13 cellular contexts compared by ENCODE assay signal in genomic region chr1:38929476-38929875, GRCh38. TPM values are rescaled to one million over a fixed set of nuclear protein-coding genes. Genes with fewer than 3 reads are reported as not detected.
DNase-seq lines count a peak whose midpoint lies in the region; ATAC-seq and TF ChIP-seq lines count a peak whose summit lies in the region.
"Had no signal": no experiment of that assay in that cellular context is flagged by ENCODE, and none has a peak within 500 bp of the region (broad histone marks: within the 10 kb centered on the region; RNA-seq: fewer than 3 reads in every experiment).

No MANE protein-coding gene starts in this region.

- no peak overlapping the region for H3K4me3 Mint-ChIP-seq in WTC11
- no peak overlapping the region for H3K4me3 Mint-ChIP-seq in CD4-positive, alpha-beta memory T cell

- H3K27ac ChIP-seq in CD4-positive, alpha-beta memory T cell (ENCODE audit: low read depth, low read length) = no peak overlapping the region
- H3K27ac ChIP-seq: HL-60 had no signal

- H3K9me3 Mint-ChIP-seq in WTC11 = no peaks in the 10 kb centered on the region
- H3K9me3 Mint-ChIP-seq in CD4-positive, alpha-beta memory T cell = no peaks in the 10 kb centered on the region

- no peak overlapping the region; the same call in 1 of the 2 replicates for H3K27ac Mint-ChIP-seq in WTC11
- H3K27ac Mint-ChIP-seq in CD4-positive, alpha-beta memory T cell = peak overlapping the region in 3 of 7 donors; percentile 3 to 80 (median 56)

- TF ChIP-seq CTCF in WTC11 (IDR thresholded peaks at IDR 0.05) = no peak

- DNase-seq in AG08396 (ENCODE audit: low spot score) (peak; percentile 33), HT-29 (ENCODE audit: low spot score) (peak; percentile 32), WTC11 (ENCODE audit: low spot score) (no peak), iris pigment epithelial cell (ENCODE audit: low read depth) (peak; percentile 19), left lobe of liver (ENCODE audit: low spot score) (no peak), HCEC 1CT (no peak)
- no peak for DNase-seq in CD4-positive, alpha-beta memory T cell
- DNase-seq: activated gamma-delta T cell treated with Interleukin-2 at 50 U/mL for 16 hours, AML-193 had no signal

- ATAC-seq in WTC11 (peak; percentile 87), GM19455 (IDR thresholded peaks at IDR 0.05; ENCODE audit: unreplicated experiment) (no peak), left lobe of liver (no peak)

- POLR2A ChIA-PET in WTC11 (lab: Charles Lee) = interaction anchor here (0.6 kb wide), 1 partner anchor 59 kb away, joined by 6 read pairs; no protein-coding TSS in a partner anchor
- POLR2A ChIA-PET in CD4-positive, alpha-beta memory T cell (lab: Charles Lee; ENCODE audit: partially characterized antibody) = no interaction called here

- H3K4me1 Mint-ChIP-seq in WTC11 = peaks cover 5% of the 10 kb centered on the region
- peaks cover 0 to 5% (median under 1%) of the 10 kb centered on the region in 4 donors for H3K4me1 Mint-ChIP-seq in CD4-positive, alpha-beta memory T cell

- no peaks in the 10 kb centered on the region for H3K27me3 ChIP-seq in CD4-positive, alpha-beta memory T cell (ENCODE audit: insufficient read depth, low read length)
- H3K27me3 ChIP-seq: heart right ventricle had no signal

- no peaks in the 10 kb centered on the region for H3K4me1 ChIP-seq in CD4-positive, alpha-beta memory T cell (ENCODE audit: insufficient read depth, low read length)
- H3K4me1 ChIP-seq: heart right ventricle had no signal

- H3K36me3 ChIP-seq in CD4-positive, alpha-beta memory T cell (ENCODE audit: insufficient read depth, low read length) = no peaks in the 10 kb centered on the region
- H3K36me3 ChIP-seq: heart right ventricle had no signal

- intact Hi-C loops in CD4-positive, alpha-beta memory T cell (cut with micrococcal nuclease) = no loop called here

- H3K9me3 ChIP-seq in CD4-positive, alpha-beta memory T cell (ENCODE audit: control insufficient read depth in 1 of 2, low read length in 2 of 2) = no peaks in the 10 kb centered on the region
- H3K9me3 ChIP-seq: heart right ventricle had no signal

- CTCF ChIA-PET in WTC11 (lab: Charles Lee) = interaction anchor here (1.2 to 1.4 kb wide), 2 partner anchors 35 to 163 kb away, joined by 3 read pairs; no protein-coding TSS in a partner anchor
- CTCF ChIA-PET in CD4-positive, alpha-beta memory T cell (lab: Charles Lee; ENCODE audit: partially characterized antibody) = interaction anchor here (0.8 kb wide), 1 partner anchor 37 kb away, joined by 3 read pairs; no protein-coding TSS in a partner anchor

- no peaks in the 10 kb centered on the region for H3K36me3 Mint-ChIP-seq in WTC11
- no peaks in the 10 kb centered on the region for H3K36me3 Mint-ChIP-seq in CD4-positive, alpha-beta memory T cell

- H3K4me3 ChIP-seq in CD4-positive, alpha-beta memory T cell (ENCODE audit: low read length in 2 of 2) = no peak overlapping the region
- H3K4me3 ChIP-seq: heart right ventricle had no signal

- no peaks in the 10 kb centered on the region for H3K27me3 Mint-ChIP-seq in WTC11 (ENCODE audit: low read depth)
- peaks cover 2 to 3% of the 10 kb centered on the region in 2 donors for H3K27me3 Mint-ChIP-seq in CD4-positive, alpha-beta memory T cell

TF ChIP-seq in WTC11, 78 proteins besides CTCF, POLR2A, EP300 and RAD21 (continues in another document):
- TF ChIP-seq, protein P1, sequence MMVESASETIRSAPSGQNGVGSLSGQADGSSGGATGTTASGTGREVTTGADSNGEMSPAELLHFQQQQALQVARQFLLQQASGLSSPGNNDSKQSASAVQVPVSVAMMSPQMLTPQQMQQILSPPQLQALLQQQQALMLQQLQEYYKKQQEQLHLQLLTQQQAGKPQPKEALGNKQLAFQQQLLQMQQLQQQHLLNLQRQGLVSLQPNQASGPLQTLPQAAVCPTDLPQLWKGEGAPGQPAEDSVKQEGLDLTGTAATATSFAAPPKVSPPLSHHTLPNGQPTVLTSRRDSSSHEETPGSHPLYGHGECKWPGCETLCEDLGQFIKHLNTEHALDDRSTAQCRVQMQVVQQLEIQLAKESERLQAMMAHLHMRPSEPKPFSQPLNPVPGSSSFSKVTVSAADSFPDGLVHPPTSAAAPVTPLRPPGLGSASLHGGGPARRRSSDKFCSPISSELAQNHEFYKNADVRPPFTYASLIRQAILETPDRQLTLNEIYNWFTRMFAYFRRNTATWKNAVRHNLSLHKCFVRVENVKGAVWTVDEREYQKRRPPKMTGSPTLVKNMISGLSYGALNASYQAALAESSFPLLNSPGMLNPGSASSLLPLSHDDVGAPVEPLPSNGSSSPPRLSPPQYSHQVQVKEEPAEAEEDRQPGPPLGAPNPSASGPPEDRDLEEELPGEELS (CRISPR knock-in tag; IDR thresholded peaks at IDR 0.05) = no peak
- TF ChIP-seq ETV6 (CRISPR knock-in tag; IDR thresholded peaks at IDR 0.05) (no peak), GTF2I (CRISPR knock-in tag; conservative IDR thresholded peaks at IDR 0.05) (no peak), ERG (CRISPR knock-in tag; IDR thresholded peaks at IDR 0.05) (no peak), NFE2L1 (CRISPR knock-in tag; IDR thresholded peaks at IDR 0.05) (no peak), AFF4 (CRISPR knock-in tag; IDR thresholded peaks at IDR 0.05; ENCODE audit: borderline replicate concordance) (no peak), FOXJ3 (CRISPR knock-in tag; IDR thresholded peaks at IDR 0.05; ENCODE audit: borderline replicate concordance) (no peak), ZNF121 (CRISPR knock-in tag; IDR thresholded peaks at IDR 0.05) (no peak), NR3C1 (CRISPR knock-in tag; conservative IDR thresholded peaks at IDR 0.05; ENCODE audit: low read depth) (no peak)
- TF ChIP-seq, protein P2, sequence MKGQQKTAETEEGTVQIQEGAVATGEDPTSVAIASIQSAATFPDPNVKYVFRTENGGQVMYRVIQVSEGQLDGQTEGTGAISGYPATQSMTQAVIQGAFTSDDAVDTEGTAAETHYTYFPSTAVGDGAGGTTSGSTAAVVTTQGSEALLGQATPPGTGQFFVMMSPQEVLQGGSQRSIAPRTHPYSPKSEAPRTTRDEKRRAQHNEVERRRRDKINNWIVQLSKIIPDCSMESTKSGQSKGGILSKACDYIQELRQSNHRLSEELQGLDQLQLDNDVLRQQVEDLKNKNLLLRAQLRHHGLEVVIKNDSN (CRISPR knock-in tag; IDR thresholded peaks at IDR 0.05) = no peak
- TF ChIP-seq, protein P3, sequence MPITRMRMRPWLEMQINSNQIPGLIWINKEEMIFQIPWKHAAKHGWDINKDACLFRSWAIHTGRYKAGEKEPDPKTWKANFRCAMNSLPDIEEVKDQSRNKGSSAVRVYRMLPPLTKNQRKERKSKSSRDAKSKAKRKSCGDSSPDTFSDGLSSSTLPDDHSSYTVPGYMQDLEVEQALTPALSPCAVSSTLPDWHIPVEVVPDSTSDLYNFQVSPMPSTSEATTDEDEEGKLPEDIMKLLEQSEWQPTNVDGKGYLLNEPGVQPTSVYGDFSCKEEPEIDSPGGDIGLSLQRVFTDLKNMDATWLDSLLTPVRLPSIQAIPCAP (CRISPR knock-in tag; IDR thresholded peaks at IDR 0.05) = no peak

RNA-seq across cellular contexts. Expression of gene RHBDL2, which starts 12.2 kb away (rescaled TPM):
- 8.5 and 12.3 TPM in 2 replicates for total RNA-seq in HT-29 (2014; rRNA removed; shearing (Covaris generic))
- total RNA-seq in WTC11 (2021) = 0.26 to 0.30 TPM (median 0.27 TPM) in 3 replicates
- not detected for total RNA-seq in CD4-positive, alpha-beta memory T cell
- polyA plus RNA-seq in CD4-positive, alpha-beta memory T cell = not detected
- total RNA-seq in left lobe of liver = not detected

RNA-seq across cellular contexts. Expression of gene GJA9, which starts 48.1 kb away (rescaled TPM):
- 0.13 TPM in 1 of 2 replicates, not detected in the other for total RNA-seq in HT-29 (2014; rRNA removed; shearing (Covaris generic))
- total RNA-seq in WTC11 (2021) (not detected in 3 replicates), left lobe of liver (not detected)
- not detected for total RNA-seq in CD4-positive, alpha-beta memory T cell
- not detected for polyA plus RNA-seq in CD4-positive, alpha-beta memory T cell
- total RNA-seq: dermis microvascular lymphatic vessel endothelial cell, heart right ventricle had no signal
- polyA plus RNA-seq: heart right ventricle had no signal

RNA-seq across cellular contexts. Expression of gene MYCBP, which starts 56.3 kb away (rescaled TPM):
- 15.0 and 15.3 TPM in 2 replicates for total RNA-seq in HT-29 (2014; rRNA removed; shearing (Covaris generic))
- total RNA-seq in WTC11 (2021) = 31.4 to 43.6 TPM (median 34.9 TPM) in 3 replicates
- total RNA-seq in CD4-positive, alpha-beta memory T cell = 10 to 100 TPM; 13.4 to 15.4 TPM
- polyA plus RNA-seq in CD4-positive, alpha-beta memory T cell = 10 to 100 TPM; 55.6 to 77.8 TPM
- total RNA-seq in left lobe of liver = 10.9 TPM

Comparison
In these comparisons a context has a peak if more than half of its experiments do, and no peak if none do; other contexts are left out.
1. DNase-seq: peak in AG08396 (single experiment), HT-29 (single experiment) and iris pigment epithelial cell (single experiment); none in WTC11 (single experiment), CD4-positive, alpha-beta memory T cell (0 of 5), left lobe of liver (single experiment) and HCEC 1CT (single experiment).